ENCODE assay signal across 1 cellular context in the genomic region with DNA sequence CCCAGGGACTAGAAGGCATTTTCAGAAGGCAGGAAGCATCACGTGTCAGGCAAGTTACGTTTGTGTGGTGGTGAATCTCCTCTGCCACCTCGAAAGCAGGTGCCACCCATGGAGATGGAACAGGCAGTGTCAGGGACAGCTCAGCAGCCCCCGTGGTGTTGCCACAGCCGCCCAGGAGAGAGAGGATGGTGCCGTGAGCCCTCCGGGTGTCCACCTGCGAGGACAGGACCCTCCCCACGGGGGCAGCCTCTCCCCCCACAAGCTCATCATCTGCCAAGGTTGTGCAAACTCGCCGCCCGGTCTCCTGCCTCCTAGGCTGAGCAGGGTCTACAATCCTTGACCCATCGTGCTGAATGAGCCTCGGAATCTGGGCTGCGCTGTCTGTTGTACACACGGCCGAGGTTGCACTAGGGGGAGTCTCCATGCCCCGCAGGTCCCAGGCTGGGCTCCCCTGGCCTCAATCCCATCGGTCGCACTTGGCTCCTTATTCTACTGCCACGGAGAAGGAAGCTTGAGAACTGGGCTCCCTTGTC.
TF ChIP-seq lines count a peak whose summit lies in the region.

No MANE protein-coding gene starts in this region.

TF ChIP-seq in HepG2, 621 proteins besides CTCF, POLR2A, EP300 and RAD21 (continued from another document):
- TF ChIP-seq, protein P1, sequence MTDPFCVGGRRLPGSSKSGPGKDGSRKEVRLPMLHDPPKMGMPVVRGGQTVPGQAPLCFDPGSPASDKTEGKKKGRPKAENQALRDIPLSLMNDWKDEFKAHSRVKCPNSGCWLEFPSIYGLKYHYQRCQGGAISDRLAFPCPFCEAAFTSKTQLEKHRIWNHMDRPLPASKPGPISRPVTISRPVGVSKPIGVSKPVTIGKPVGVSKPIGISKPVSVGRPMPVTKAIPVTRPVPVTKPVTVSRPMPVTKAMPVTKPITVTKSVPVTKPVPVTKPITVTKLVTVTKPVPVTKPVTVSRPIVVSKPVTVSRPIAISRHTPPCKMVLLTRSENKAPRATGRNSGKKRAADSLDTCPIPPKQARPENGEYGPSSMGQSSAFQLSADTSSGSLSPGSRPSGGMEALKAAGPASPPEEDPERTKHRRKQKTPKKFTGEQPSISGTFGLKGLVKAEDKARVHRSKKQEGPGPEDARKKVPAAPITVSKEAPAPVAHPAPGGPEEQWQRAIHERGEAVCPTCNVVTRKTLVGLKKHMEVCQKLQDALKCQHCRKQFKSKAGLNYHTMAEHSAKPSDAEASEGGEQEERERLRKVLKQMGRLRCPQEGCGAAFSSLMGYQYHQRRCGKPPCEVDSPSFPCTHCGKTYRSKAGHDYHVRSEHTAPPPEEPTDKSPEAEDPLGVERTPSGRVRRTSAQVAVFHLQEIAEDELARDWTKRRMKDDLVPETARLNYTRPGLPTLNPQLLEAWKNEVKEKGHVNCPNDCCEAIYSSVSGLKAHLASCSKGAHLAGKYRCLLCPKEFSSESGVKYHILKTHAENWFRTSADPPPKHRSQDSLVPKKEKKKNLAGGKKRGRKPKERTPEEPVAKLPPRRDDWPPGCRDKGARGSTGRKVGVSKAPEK (CRISPR knock-in tag; IDR thresholded peaks at IDR 0.05; ENCODE audit: borderline replicate concordance), result no peak
- TF ChIP-seq, protein P2, sequence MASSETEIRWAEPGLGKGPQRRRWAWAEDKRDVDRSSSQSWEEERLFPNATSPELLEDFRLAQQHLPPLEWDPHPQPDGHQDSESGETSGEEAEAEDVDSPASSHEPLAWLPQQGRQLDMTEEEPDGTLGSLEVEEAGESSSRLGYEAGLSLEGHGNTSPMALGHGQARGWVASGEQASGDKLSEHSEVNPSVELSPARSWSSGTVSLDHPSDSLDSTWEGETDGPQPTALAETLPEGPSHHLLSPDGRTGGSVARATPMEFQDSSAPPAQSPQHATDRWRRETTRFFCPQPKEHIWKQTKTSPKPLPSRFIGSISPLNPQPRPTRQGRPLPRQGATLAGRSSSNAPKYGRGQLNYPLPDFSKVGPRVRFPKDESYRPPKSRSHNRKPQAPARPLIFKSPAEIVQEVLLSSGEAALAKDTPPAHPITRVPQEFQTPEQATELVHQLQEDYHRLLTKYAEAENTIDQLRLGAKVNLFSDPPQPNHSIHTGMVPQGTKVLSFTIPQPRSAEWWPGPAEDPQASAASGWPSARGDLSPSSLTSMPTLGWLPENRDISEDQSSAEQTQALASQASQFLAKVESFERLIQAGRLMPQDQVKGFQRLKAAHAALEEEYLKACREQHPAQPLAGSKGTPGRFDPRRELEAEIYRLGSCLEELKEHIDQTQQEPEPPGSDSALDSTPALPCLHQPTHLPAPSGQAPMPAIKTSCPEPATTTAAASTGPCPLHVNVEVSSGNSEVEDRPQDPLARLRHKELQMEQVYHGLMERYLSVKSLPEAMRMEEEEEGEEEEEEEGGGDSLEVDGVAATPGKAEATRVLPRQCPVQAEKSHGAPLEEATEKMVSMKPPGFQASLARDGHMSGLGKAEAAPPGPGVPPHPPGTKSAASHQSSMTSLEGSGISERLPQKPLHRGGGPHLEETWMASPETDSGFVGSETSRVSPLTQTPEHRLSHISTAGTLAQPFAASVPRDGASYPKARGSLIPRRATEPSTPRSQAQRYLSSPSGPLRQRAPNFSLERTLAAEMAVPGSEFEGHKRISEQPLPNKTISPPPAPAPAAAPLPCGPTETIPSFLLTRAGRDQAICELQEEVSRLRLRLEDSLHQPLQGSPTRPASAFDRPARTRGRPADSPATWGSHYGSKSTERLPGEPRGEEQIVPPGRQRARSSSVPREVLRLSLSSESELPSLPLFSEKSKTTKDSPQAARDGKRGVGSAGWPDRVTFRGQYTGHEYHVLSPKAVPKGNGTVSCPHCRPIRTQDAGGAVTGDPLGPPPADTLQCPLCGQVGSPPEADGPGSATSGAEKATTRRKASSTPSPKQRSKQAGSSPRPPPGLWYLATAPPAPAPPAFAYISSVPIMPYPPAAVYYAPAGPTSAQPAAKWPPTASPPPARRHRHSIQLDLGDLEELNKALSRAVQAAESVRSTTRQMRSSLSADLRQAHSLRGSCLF (CRISPR knock-in tag; IDR thresholded peaks at IDR 0.05; ENCODE audit: borderline replicate concordance), result no peak
- no peak for TF ChIP-seq CAMTA2 (CRISPR knock-in tag; IDR thresholded peaks at IDR 0.05; ENCODE audit: borderline replicate concordance)
